ENCODE assay signal across 8 cellular contexts in genomic region chr14:31013841-31014240, GRCh38.
"Had no signal": no experiment of that assay in that cellular context is flagged by ENCODE, and none has a peak within 500 bp of the region (broad histone marks: within the 10 kb centered on the region; RNA-seq: fewer than 3 reads in every experiment).

No MANE protein-coding gene starts in this region.

- DNase-seq: GDM1, GF-D8 had no signal

- FAIRE-seq: G401.6, GM12878, GM12891, GM12892, GM18507, GM19239 had no signal

- H3K4me3 ChIP-seq: GM12878 had no signal

- ATAC-seq: GM12878 had no signal
